25 cellular contexts compared by ENCODE assay signal in the genomic region with DNA sequence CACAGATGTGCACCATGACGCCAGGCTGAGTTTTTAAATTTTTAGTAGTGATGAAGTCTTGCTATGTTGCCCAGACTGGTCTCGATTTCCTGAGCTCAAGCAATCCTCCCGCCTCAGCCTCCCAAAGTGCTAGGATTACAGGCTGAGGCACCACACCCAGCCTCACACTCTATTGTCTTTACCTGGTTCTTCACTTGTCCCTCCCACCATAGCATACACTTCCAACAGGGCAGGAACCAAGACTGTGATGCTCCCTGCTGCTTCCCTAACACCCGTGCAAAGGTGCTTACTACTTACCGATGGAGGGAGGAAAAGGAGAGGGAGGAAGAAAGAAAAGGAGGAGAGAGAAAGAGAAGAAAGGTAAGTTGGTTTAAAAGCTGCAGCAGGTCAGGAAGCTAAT. TPM values are rescaled to one million over a fixed set of nuclear protein-coding genes. Genes with fewer than 3 reads are reported as not detected.
"Had no signal": no experiment of that assay in that cellular context is flagged by ENCODE, and none has a peak within 500 bp of the region (broad histone marks: within the 10 kb centered on the region; RNA-seq: fewer than 3 reads in every experiment).

No MANE protein-coding gene starts in this region.

- H3K4me1 ChIP-seq: body of pancreas, esophagus squamous epithelium, gastroesophageal sphincter had no signal

- H3K27ac ChIP-seq: body of pancreas, epithelial cell of prostate, esophagus squamous epithelium, gastroesophageal sphincter had no signal

- ATAC-seq: activated CD8-positive, alpha-beta T cell treated with anti-CD3 and anti-CD28 coated beads for 36 hours; activated T-cell treated with anti-CD3 and anti-CD28 coated beads, Interleukin-2, amount 50 U/mL, for 4 hours; activated T-helper 17 cell treated with anti-CD3 and anti-CD28 coated beads, Interleukin-2, amount 50 U/mL, for 72 hours; body of pancreas; effector memory CD8-positive, alpha-beta T cell; gastroesophageal sphincter had no signal

- DNase-seq: activated CD4-positive, alpha-beta T cell treated with anti-CD3 and anti-CD28 coated beads for 1 hour; activated CD4-positive, alpha-beta T cell treated with anti-CD3 and anti-CD28 coated beads for 4 hours; activated CD4-positive, alpha-beta T cell treated with anti-CD3 and anti-CD28 coated beads, Interleukin-2, amount 10 ng/mL, durations not matched to agents 7 days and 5 days; activated CD4-positive, alpha-beta T cell treated with anti-CD3 and anti-CD28 coated beads, Interleukin-2, amount 50 U/mL, for 4 hours; activated CD8-positive, alpha-beta memory T cell treated with anti-CD3 and anti-CD28 coated beads for 24 hours; activated CD8-positive, alpha-beta T cell treated with anti-CD3 and anti-CD28 coated beads for 36 hours; activated effector memory CD4-positive, alpha-beta T cell treated with Interleukin-2 at 50 U/mL for 16 hours; activated gamma-delta T cell treated with Interleukin-2 at 50 U/mL for 16 hours; activated naive CD4-positive, alpha-beta T cell treated with anti-CD3 and anti-CD28 coated beads, Interleukin-2, amount 50 U/mL, for 16 hours; activated naive CD4-positive, alpha-beta T cell treated with Interleukin-2 at 50 U/mL for 16 hours; activated T-cell treated with anti-CD3 and anti-CD28 coated beads, Interleukin-2, amount 50 U/mL, for 4 hours; amniotic stem cell; anterior cingulate cortex; body of pancreas; caudate nucleus; cortex of kidney; dermis blood vessel endothelial cell; effector CD4-positive, alpha-beta T cell; effector memory CD8-positive, alpha-beta T cell; esophagus squamous epithelium; foreskin melanocyte; T-helper 2 cell had no signal

- H3K9me3 ChIP-seq: body of pancreas, esophagus squamous epithelium, gastroesophageal sphincter had no signal

- H3K27me3 ChIP-seq: body of pancreas had no signal

- H3K4me3 ChIP-seq: body of pancreas, esophagus squamous epithelium, gastroesophageal sphincter had no signal

- H3K36me3 ChIP-seq: esophagus squamous epithelium, gastroesophageal sphincter had no signal

RNA-seq across cellular contexts. Expression of a gene that starts 41.4 kb away (rescaled TPM):
- total RNA-seq: body of pancreas had no signal

RNA-seq across cellular contexts. Expression of a gene that starts 57.6 kb away (rescaled TPM):
- total RNA-seq: activated T-helper 17 cell treated with anti-CD3 and anti-CD28 coated beads, Interleukin-2, amount 50 U/mL, for 72 hours had no signal
